Comparison of ENCODE assay signal across 1 cellular context in genomic region chr10:103486635-103487395, GRCh38.
TF ChIP-seq lines count a peak whose summit lies in the region.

No MANE protein-coding gene starts in this region.

TF ChIP-seq in HepG2, 621 proteins besides CTCF, POLR2A, EP300 and RAD21:
- peak; percentile 77 for TF ChIP-seq ZNF121 (CRISPR knock-in tag; IDR thresholded peaks at IDR 0.05)
